In genomic region chr6:4020822-4021132, GRCh38 we compare ENCODE assay signal across 1 cellular context.
TF ChIP-seq lines count a peak whose summit lies in the region.

No MANE protein-coding gene starts in this region.

TF ChIP-seq in K562, 482 proteins besides CTCF, POLR2A, EP300 and RAD21 (continued from another document):
- no peak for TF ChIP-seq PRDM10 (IDR thresholded peaks at IDR 0.05; ENCODE audit: partially characterized antibody)
- no peak for TF ChIP-seq HNRNPLL (IDR thresholded peaks at IDR 0.05; ENCODE audit: low read depth, low read length, poor library complexity, severe bottlenecking)
- TF ChIP-seq PTTG1 (tag; IDR thresholded peaks at IDR 0.05; ENCODE audit: low read depth): no peak
- no peak for TF ChIP-seq ATF1 (CRISPR knock-in tag; IDR thresholded peaks at IDR 0.05)
- TF ChIP-seq ATF1 (tag; IDR thresholded peaks at IDR 0.05): no peak
- no peak for TF ChIP-seq NFE2 (IDR thresholded peaks at IDR 0.05; ENCODE audit: low read depth)
- peak in 1 of 2 experiments; percentile 54; a peak in 1 of 4 replicates for TF ChIP-seq CSDE1 (IDR thresholded peaks at IDR 0.05)
- no peak for TF ChIP-seq XRCC3 (IDR thresholded peaks at IDR 0.05)
- TF ChIP-seq, protein P1, sequence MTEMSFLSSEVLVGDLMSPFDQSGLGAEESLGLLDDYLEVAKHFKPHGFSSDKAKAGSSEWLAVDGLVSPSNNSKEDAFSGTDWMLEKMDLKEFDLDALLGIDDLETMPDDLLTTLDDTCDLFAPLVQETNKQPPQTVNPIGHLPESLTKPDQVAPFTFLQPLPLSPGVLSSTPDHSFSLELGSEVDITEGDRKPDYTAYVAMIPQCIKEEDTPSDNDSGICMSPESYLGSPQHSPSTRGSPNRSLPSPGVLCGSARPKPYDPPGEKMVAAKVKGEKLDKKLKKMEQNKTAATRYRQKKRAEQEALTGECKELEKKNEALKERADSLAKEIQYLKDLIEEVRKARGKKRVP (CRISPR knock-in tag; IDR thresholded peaks at IDR 0.05): no peak
- no peak for TF ChIP-seq POLR2AphosphoS5 (IDR thresholded peaks at IDR 0.05; ENCODE audit: control insufficient read depth, insufficient read depth, low read depth, low read length)
- TF ChIP-seq FOXP1 (CRISPR knock-in tag; IDR thresholded peaks at IDR 0.05): no peak
- TF ChIP-seq DNMT1 (IDR thresholded peaks at IDR 0.05): no peak
- TF ChIP-seq BRD4 (IDR thresholded peaks at IDR 0.05): no peak
- 0 out of 4 replicates have a peak, but pooled peaks of 1 of the 2 experiments have one; percentile 11 for TF ChIP-seq ZNF639 (CRISPR knock-in tag; conservative IDR thresholded peaks at IDR 0.05 in 1 of 2, IDR thresholded peaks at IDR 0.05 in 1 of 2)
- TF ChIP-seq ZNF76 (CRISPR knock-in tag; IDR thresholded peaks at IDR 0.05; ENCODE audit: borderline replicate concordance): no peak
- no peak for TF ChIP-seq POLR2AphosphoS2 (IDR thresholded peaks at IDR 0.05; ENCODE audit: low read length)
- TF ChIP-seq FOXA3 (CRISPR knock-in tag; conservative IDR thresholded peaks at IDR 0.05 in 1 of 2, IDR thresholded peaks at IDR 0.05 in 1 of 2): no peak
- TF ChIP-seq RBBP5 (IDR thresholded peaks at IDR 0.05; ENCODE audit: borderline replicate concordance, insufficient read depth, low read length, poor library complexity, severe bottlenecking): no peak
- TF ChIP-seq ZNF12 (CRISPR knock-in tag; IDR thresholded peaks at IDR 0.05): no peak
- TF ChIP-seq ZNF431 (CRISPR knock-in tag; IDR thresholded peaks at IDR 0.05): no peak
- TF ChIP-seq XRCC4 (IDR thresholded peaks at IDR 0.05; ENCODE audit: extremely low read depth, insufficient read depth, insufficient read length): no peak
- TF ChIP-seq NCOA1 (IDR thresholded peaks at IDR 0.05; ENCODE audit: low read depth): no peak
- TF ChIP-seq TAF9B (IDR thresholded peaks at IDR 0.05; ENCODE audit: partially characterized antibody): no peak
- TF ChIP-seq STAT5A (IDR thresholded peaks at IDR 0.05; ENCODE audit: borderline replicate concordance, low read length): 0 out of 2 replicates have a peak, but pooled peaks have one; percentile 4
- TF ChIP-seq ARHGAP35 (IDR thresholded peaks at IDR 0.05; ENCODE audit: partially characterized antibody): no peak
- no peak for TF ChIP-seq LCOR (CRISPR knock-in tag; IDR thresholded peaks at IDR 0.05)
- TF ChIP-seq, protein P2, sequence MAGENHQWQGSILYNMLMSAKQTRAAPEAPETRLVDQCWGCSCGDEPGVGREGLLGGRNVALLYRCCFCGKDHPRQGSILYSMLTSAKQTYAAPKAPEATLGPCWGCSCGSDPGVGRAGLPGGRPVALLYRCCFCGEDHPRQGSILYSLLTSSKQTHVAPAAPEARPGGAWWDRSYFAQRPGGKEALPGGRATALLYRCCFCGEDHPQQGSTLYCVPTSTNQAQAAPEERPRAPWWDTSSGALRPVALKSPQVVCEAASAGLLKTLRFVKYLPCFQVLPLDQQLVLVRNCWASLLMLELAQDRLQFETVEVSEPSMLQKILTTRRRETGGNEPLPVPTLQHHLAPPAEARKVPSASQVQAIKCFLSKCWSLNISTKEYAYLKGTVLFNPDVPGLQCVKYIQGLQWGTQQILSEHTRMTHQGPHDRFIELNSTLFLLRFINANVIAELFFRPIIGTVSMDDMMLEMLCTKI (IDR thresholded peaks at IDR 0.05; ENCODE audit: partially characterized antibody): no peak
- TF ChIP-seq SAP30 (IDR thresholded peaks at IDR 0.05; ENCODE audit: borderline replicate concordance, insufficient read depth, low read depth, low read length, poor library complexity, severe bottlenecking): no peak
